8 cellular contexts compared by ENCODE assay signal in the genomic region with DNA sequence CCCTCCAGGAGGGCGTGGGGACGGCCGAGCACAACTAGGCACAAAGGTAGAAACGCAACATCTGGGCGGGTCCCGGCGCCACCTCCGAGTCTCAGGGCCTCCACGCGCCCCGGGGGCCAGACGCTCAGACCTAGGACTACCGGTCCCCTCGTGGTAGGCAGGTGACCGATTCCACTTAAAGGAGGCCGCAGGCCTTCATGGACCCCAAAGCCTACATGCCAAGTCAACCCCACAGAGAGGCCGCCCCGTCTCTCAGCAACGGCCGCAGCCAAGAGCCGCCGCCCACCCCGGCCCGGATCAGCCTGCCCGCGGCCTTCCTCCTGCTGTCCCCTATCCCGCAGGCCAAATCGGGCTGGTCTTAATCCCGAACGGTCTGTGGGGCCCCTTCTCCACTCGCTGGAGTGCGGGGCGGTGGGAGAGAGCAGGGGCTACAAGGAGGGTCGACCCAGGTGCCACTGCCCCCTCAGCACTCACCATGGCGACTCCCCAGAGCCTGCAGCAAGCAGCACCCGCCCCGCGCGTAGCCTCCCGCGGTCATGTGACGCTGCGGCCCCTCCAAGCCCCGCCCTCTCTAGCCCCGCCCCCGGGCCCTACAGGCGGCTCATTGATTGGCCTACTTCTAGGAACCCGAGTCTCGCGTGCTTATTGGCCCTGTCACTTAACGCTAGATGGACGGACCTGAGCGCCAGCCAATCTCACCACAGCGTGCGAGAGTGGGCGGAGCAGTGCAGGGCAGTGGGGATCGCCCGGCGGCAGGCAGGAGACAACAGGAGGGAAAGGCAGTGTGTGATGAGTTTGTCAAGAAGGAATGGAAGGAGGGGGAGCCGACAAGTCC. TPM values are rescaled to one million over a fixed set of nuclear protein-coding genes. Genes with fewer than 3 reads are reported as not detected.
A peak's percentile ranks its signal among the peaks of the same experiment; 100 is the strongest.
DNase-seq lines count a peak whose midpoint lies in the region; ATAC-seq and TF ChIP-seq lines count a peak whose summit lies in the region.

A gene (minus strand): TSS at position 522 of the 835 bp plus-strand sequence. CDS start 45 bp downstream, at position 477.

- WGBS in esophagus, 2 donors: 0% methylated on average over 60 of the region's 60 CpGs

- H3F3A ChIP-seq in PC-3 (ENCODE audit: low read length, unreplicated experiment): no peaks in the 10 kb centered on the region

- H3K9me2 ChIP-seq in PC-3 (replicated peaks; ENCODE audit: low read length): no peaks in the 10 kb centered on the region

- BruUV-seq in PC-3 (replicated peaks; lab: Mats Ljungman, UMichigan): no TSS peak

- peak within 1 kb of the TSS; percentile 94 for H3K4me2 ChIP-seq in PC-3 (ENCODE audit: low read length)

- ATAC-seq in GM21619 (IDR thresholded peaks at IDR 0.05; ENCODE audit: unreplicated experiment): peak; percentile 78
- ATAC-seq in PC-3: peak; percentile 81

- no peak for TF ChIP-seq CTCF in PC-3 (conservative IDR thresholded peaks at IDR 0.05; ENCODE audit: low read depth, low read length)

- H4K20me1 ChIP-seq in PC-3 (ENCODE audit: low read length): peaks cover 62% of the 10 kb centered on the region

- DNase-seq in DMS53 (lab: John Stamatoyannopoulos, UW): peak; percentile 99
- peak; percentile 97 for DNase-seq in Jurkat, Clone E6-1 (ENCODE audit: low read depth, low spot score)
- peak; percentile 93 for DNase-seq in PC-3
- DNase-seq in activated T-cell treated with anti-CD3 and anti-CD28 coated beads, Interleukin-2, amount 50 U/mL, for 1 hour: peak; percentile 100
- DNase-seq in stimulated activated CD8-positive, alpha-beta memory T cell treated with anti-CD3 and anti-CD28 coated beads, Interleukin-7, amount 100 ng/mL, for 24 hours (ENCODE audit: low read depth): peak; percentile 100

- H3K4me1 ChIP-seq in PC-3 (ENCODE audit: insufficient read depth, low read length) (peaks cover 23% of the 10 kb centered on the region), esophagus (ENCODE audit: control insufficient read depth in 2 of 2, insufficient read depth in 2 of 2, low read length in 1 of 2) (peaks cover 5 to 7% of the 10 kb centered on the region in 2 donors), muscle layer of colon (ENCODE audit: insufficient read depth, low read length) (peaks cover 28% of the 10 kb centered on the region)

- H3K9ac ChIP-seq in PC-3 (ENCODE audit: low read length) (peak within 1 kb of the TSS; percentile 89), muscle layer of colon (ENCODE audit: low read length) (peak within 1 kb of the TSS; percentile 57)

- peaks cover 79% of the 10 kb centered on the region for H3K79me2 ChIP-seq in PC-3 (ENCODE audit: low read length)

- POLR2A ChIA-PET in PC-3 (lab: Charles Lee; ENCODE audit: unreplicated experiment): interaction anchor here (0.8 kb wide), 1 partner anchor 101 kb away, joined by 3 read pairs; no protein-coding TSS in a partner anchor

- intact Hi-C loops in PC-3 (cut with micrococcal nuclease): loop anchor here (1.0 to 5.0 kb wide), 2 partner anchors 16 to 113 kb away; no protein-coding TSS in a partner anchor

- no peaks in the 10 kb centered on the region for H3K9me3 ChIP-seq in PC-3 (ENCODE audit: low read length)
- H3K9me3 ChIP-seq in esophagus (ENCODE audit: control insufficient read depth in 2 of 2, insufficient read depth in 1 of 2, low read depth in 1 of 2, low read length in 1 of 2): no peaks in the 10 kb centered on the region
- no peaks in the 10 kb centered on the region for H3K9me3 ChIP-seq in muscle layer of colon (ENCODE audit: low read length)

- peak within 1 kb of the TSS; percentile 91 for H3K4me3 ChIP-seq in Jurkat, Clone E6-1 (ENCODE audit: low read length)
- peak within 1 kb of the TSS; percentile 95 for H3K4me3 ChIP-seq in PC-3 (ENCODE audit: low read length)
- H3K4me3 ChIP-seq in esophagus (ENCODE audit: low read depth in 1 of 2, low read length in 2 of 2): peak within 1 kb of the TSS; percentile 89 to 91
- H3K4me3 ChIP-seq in muscle layer of colon (ENCODE audit: low read depth in 1 of 2, low read length in 2 of 2): peak within 1 kb of the TSS; percentile 65 to 84

- H3K27ac ChIP-seq in PC-3 (ENCODE audit: low read length) (peak within 1 kb of the TSS; percentile 71), esophagus (ENCODE audit: low read depth in 2 of 2, low read length in 1 of 2) (peak within 1 kb of the TSS; percentile 94 to 99), muscle layer of colon (ENCODE audit: low read depth, low read length) (peak within 1 kb of the TSS; percentile 95)

- CTCF ChIA-PET in PC-3 (lab: Charles Lee): no interaction called here

- H3K27me3 ChIP-seq in PC-3 (ENCODE audit: low read length) (no peaks in the 10 kb centered on the region), esophagus (ENCODE audit: control insufficient read depth in 1 of 2, insufficient read depth in 2 of 2, low read length in 2 of 2) (no peaks in the 10 kb centered on the region), muscle layer of colon (ENCODE audit: control insufficient read depth in 1 of 2, insufficient read depth in 2 of 2, low read length in 2 of 2) (no peaks in the 10 kb centered on the region)

- peak within 1 kb of the TSS; percentile 96 for H2AFZ ChIP-seq in PC-3 (ENCODE audit: low read length)

- peaks cover 21% of the 10 kb centered on the region for H3K36me3 ChIP-seq in PC-3 (ENCODE audit: low read depth, low read length)
- H3K36me3 ChIP-seq in esophagus (ENCODE audit: control insufficient read depth in 2 of 2, insufficient read depth in 2 of 2, low read length in 1 of 2): no peaks in the 10 kb centered on the region
- H3K36me3 ChIP-seq in muscle layer of colon (ENCODE audit: insufficient read depth, low read length): no peaks in the 10 kb centered on the region

RNA-seq across cellular contexts. Expression of the gene that starts here (rescaled TPM):
- polyA plus RNA-seq in Jurkat, Clone E6-1 (2012; ENCODE audit: insufficient read depth, insufficient read length): 83.3 TPM
- total RNA-seq in PC-3 (2014; rRNA removed): 35.9 and 39.3 TPM in 2 replicates
- 10 to 100 TPM; 17.4 to 35.3 TPM for polyA plus RNA-seq in esophagus

Comparison
In these comparisons a context has a peak if more than half of its experiments do, and no peak if none do; other contexts are left out.
1. Peak in every context shown above with its lines: DNase-seq, ATAC-seq, H3K4me3 ChIP-seq and H3K27ac ChIP-seq.